Comparison of ENCODE assay signal across 21 cellular contexts in the genomic region with DNA sequence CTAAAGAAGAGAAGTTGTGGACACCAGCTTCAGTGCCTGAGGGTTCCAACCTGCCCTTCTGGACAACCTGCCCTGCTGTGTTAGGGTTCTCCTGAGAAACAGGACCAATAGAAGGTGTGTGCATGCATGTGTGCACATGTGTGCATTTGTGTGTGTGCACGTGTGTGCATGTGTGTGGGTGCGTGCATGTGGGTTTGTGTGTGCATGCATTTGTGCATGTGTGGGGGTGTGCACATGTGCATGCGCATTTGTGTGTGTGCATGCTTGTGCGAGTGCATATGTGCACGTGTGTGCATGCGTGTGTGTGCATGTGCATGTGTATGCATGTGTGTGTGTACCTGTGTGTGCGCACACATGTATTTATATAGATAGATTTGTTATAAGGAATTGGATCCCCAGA.
"Had no signal": no experiment of that assay in that cellular context is flagged by ENCODE, and none has a peak within 500 bp of the region (broad histone marks: within the 10 kb centered on the region; RNA-seq: fewer than 3 reads in every experiment).

No MANE protein-coding gene starts in this region.

- H3K9me3 Mint-ChIP-seq: activated T-helper 1 cell treated with anti-CD3 and anti-CD28 coated beads, Interleukin-12 subunit alpha, Interleukin-12 subunit beta, Interleukin-2, Interleukin-4 antibody, amounts not matched to agents 30 ng/mL and 10 ng/mL and 1 ng/mL, durations not matched to agents 14 hours and 24 hours and 36 hours; natural killer cell treated with Interleukin-12 subunit alpha and Interleukin-12 subunit beta and Interleukin-15 and Interleukin-18, amount 100 ng/mL, for 72 hours; stimulated activated effector memory CD8-positive, alpha-beta T cell treated with anti-CD3 and anti-CD28 coated beads, Interleukin-12 subunit alpha, Interleukin-12 subunit beta, amount 100 ng/mL, for 72 hours; stimulated activated naive CD8-positive, alpha-beta T cell treated with anti-CD3 and anti-CD28 coated beads, Interleukin-15, amount 100 ng/mL, for 72 hours had no signal

- H3K4me1 ChIP-seq: breast epithelium, suprapubic skin had no signal

- H3K27ac Mint-ChIP-seq: activated CD8-positive, alpha-beta T cell treated with anti-CD3 and anti-CD28 coated beads, Interleukin-2, amount 10 ng/mL, durations not matched to agents 7 days and 5 days; activated naive CD8-positive, alpha-beta T cell; activated T-helper 1 cell treated with anti-CD3 and anti-CD28 coated beads, Interleukin-12 subunit alpha, Interleukin-12 subunit beta, Interleukin-2, Interleukin-4 antibody, amounts not matched to agents 30 ng/mL and 10 ng/mL and 1 ng/mL, durations not matched to agents 14 hours and 24 hours and 36 hours; natural killer cell treated with Interleukin-12 subunit alpha and Interleukin-12 subunit beta and Interleukin-15 and Interleukin-18, amount 100 ng/mL, for 72 hours; stimulated activated effector memory CD8-positive, alpha-beta T cell treated with anti-CD3 and anti-CD28 coated beads, Interleukin-12 subunit alpha, Interleukin-12 subunit beta, amount 100 ng/mL, for 72 hours; stimulated activated naive CD8-positive, alpha-beta T cell treated with anti-CD3 and anti-CD28 coated beads, Interleukin-15, amount 100 ng/mL, for 72 hours had no signal

- H3K4me1 Mint-ChIP-seq: stimulated activated effector memory CD8-positive, alpha-beta T cell treated with anti-CD3 and anti-CD28 coated beads, Interleukin-12 subunit alpha, Interleukin-12 subunit beta, amount 100 ng/mL, for 72 hours; stimulated activated naive CD8-positive, alpha-beta T cell treated with anti-CD3 and anti-CD28 coated beads, Interleukin-15, amount 100 ng/mL, for 72 hours had no signal

- H3K4me3 Mint-ChIP-seq: activated CD8-positive, alpha-beta T cell treated with anti-CD3 and anti-CD28 coated beads, Interleukin-2, amount 10 ng/mL, durations not matched to agents 7 days and 5 days; activated naive CD8-positive, alpha-beta T cell; activated T-helper 1 cell treated with anti-CD3 and anti-CD28 coated beads, Interleukin-12 subunit alpha, Interleukin-12 subunit beta, Interleukin-2, Interleukin-4 antibody, amounts not matched to agents 30 ng/mL and 10 ng/mL and 1 ng/mL, durations not matched to agents 14 hours and 24 hours and 36 hours; natural killer cell treated with Interleukin-12 subunit alpha and Interleukin-12 subunit beta and Interleukin-15 and Interleukin-18, amount 100 ng/mL, for 72 hours; stimulated activated effector memory CD8-positive, alpha-beta T cell treated with anti-CD3 and anti-CD28 coated beads, Interleukin-12 subunit alpha, Interleukin-12 subunit beta, amount 100 ng/mL, for 72 hours; stimulated activated naive CD8-positive, alpha-beta T cell treated with anti-CD3 and anti-CD28 coated beads, Interleukin-15, amount 100 ng/mL, for 72 hours had no signal

- H3K36me3 Mint-ChIP-seq: activated naive CD8-positive, alpha-beta T cell; natural killer cell treated with Interleukin-12 subunit alpha and Interleukin-12 subunit beta and Interleukin-15 and Interleukin-18, amount 100 ng/mL, for 72 hours; stimulated activated effector memory CD8-positive, alpha-beta T cell treated with anti-CD3 and anti-CD28 coated beads, Interleukin-12 subunit alpha, Interleukin-12 subunit beta, amount 100 ng/mL, for 72 hours had no signal

- H3K9me3 ChIP-seq: breast epithelium, gastroesophageal sphincter, suprapubic skin, tibial nerve had no signal

- H3K27me3 ChIP-seq: breast epithelium, gastroesophageal sphincter, tibial nerve had no signal

- H3K4me3 ChIP-seq: breast epithelium, coronary artery, gastroesophageal sphincter, suprapubic skin, tibial nerve had no signal

- DNase-seq: activated CD4-positive, alpha-beta T cell treated with anti-CD3 and anti-CD28 coated beads for 1 hour; activated CD4-positive, alpha-beta T cell treated with anti-CD3 and anti-CD28 coated beads, Interleukin-2, amount 50 U/mL, for 1 hour; activated CD8-positive, alpha-beta T cell treated with anti-CD3 and anti-CD28 coated beads, Interleukin-2, amount 10 ng/mL, durations not matched to agents 7 days and 5 days; activated naive CD4-positive, alpha-beta T cell; amniotic stem cell; hypothalamus; nucleus accumbens; stimulated activated CD4-positive, alpha-beta T cell treated with anti-CD3 and anti-CD28 coated beads, Interleukin-2, amount 100 ng/mL, for 24 hours; stimulated activated naive CD8-positive, alpha-beta T cell treated with anti-CD3 and anti-CD28 coated beads, Interleukin-15, amount 100 ng/mL, for 72 hours; T-helper 1 cell; WERI-Rb-1 had no signal

- H3K27ac ChIP-seq: breast epithelium, coronary artery, epithelial cell of prostate, gastroesophageal sphincter, suprapubic skin, tibial nerve, WERI-Rb-1 had no signal

- ATAC-seq: activated CD8-positive, alpha-beta T cell treated with anti-CD3 and anti-CD28 coated beads, Interleukin-2, amount 10 ng/mL, durations not matched to agents 7 days and 5 days; gastroesophageal sphincter; natural killer cell treated with Interleukin-12 subunit alpha and Interleukin-12 subunit beta and Interleukin-15 and Interleukin-18, amount 100 ng/mL, for 72 hours; stimulated activated effector memory CD8-positive, alpha-beta T cell treated with anti-CD3 and anti-CD28 coated beads, Interleukin-12 subunit alpha, Interleukin-12 subunit beta, amount 100 ng/mL, for 72 hours; stimulated activated naive CD8-positive, alpha-beta T cell treated with anti-CD3 and anti-CD28 coated beads, Interleukin-15, amount 100 ng/mL, for 72 hours had no signal

- H3K36me3 ChIP-seq: breast epithelium, gastroesophageal sphincter, suprapubic skin, tibial nerve, WERI-Rb-1 had no signal
